ENCODE assay signal across 14 cellular contexts in genomic region chr2:209629622-209630021, GRCh38.
A peak's percentile ranks its signal among the peaks of the same experiment; 100 is the strongest.
DNase-seq lines count a peak whose midpoint lies in the region; ATAC-seq lines count a peak whose summit lies in the region.
"Had no signal": no experiment of that assay in that cellular context is flagged by ENCODE, and none has a peak within 500 bp of the region (broad histone marks: within the 10 kb centered on the region; RNA-seq: fewer than 3 reads in every experiment).

No MANE protein-coding gene starts in this region.

- H3K9me3 Mint-ChIP-seq in stimulated activated effector memory CD8-positive, alpha-beta T cell treated with anti-CD3 and anti-CD28 coated beads, Interleukin-12 subunit alpha, Interleukin-12 subunit beta, amount 100 ng/mL, for 72 hours: peaks cover 2% of the 10 kb centered on the region

- H3K27ac Mint-ChIP-seq in stimulated activated effector memory CD8-positive, alpha-beta T cell treated with anti-CD3 and anti-CD28 coated beads, Interleukin-12 subunit alpha, Interleukin-12 subunit beta, amount 100 ng/mL, for 72 hours: no peak overlapping the region
- H3K27ac Mint-ChIP-seq: activated CD8-positive, alpha-beta T cell treated with anti-CD3 and anti-CD28 coated beads, Interleukin-2, amount 10 ng/mL, durations not matched to agents 7 days and 5 days had no signal

- no peak overlapping the region for H3K4me3 Mint-ChIP-seq in stimulated activated effector memory CD8-positive, alpha-beta T cell treated with anti-CD3 and anti-CD28 coated beads, Interleukin-12 subunit alpha, Interleukin-12 subunit beta, amount 100 ng/mL, for 72 hours
- H3K4me3 Mint-ChIP-seq: activated CD8-positive, alpha-beta T cell treated with anti-CD3 and anti-CD28 coated beads, Interleukin-2, amount 10 ng/mL, durations not matched to agents 7 days and 5 days; CD4-positive, alpha-beta memory T cell had no signal

- peak; percentile 64 for DNase-seq in DMS79 treated with DMSO at 0.1 percent for 48 hours (lab: John Stamatoyannopoulos, UW)
- peak; percentile 68 for DNase-seq in NCI-H2227 treated with DMSO at 0.1 percent for 48 hours (lab: John Stamatoyannopoulos, UW)
- DNase-seq in dermis microvascular lymphatic vessel endothelial cell (ENCODE audit: low read depth in 2 of 2): peak; percentile 4 to 66
- peak; percentile 55 for DNase-seq in non-pigmented ciliary epithelial cell (ENCODE audit: low read depth)
- no peak for DNase-seq in NCI-H1417 (lab: John Stamatoyannopoulos, UW)
- DNase-seq in stimulated activated effector memory CD8-positive, alpha-beta T cell treated with anti-CD3 and anti-CD28 coated beads, Interleukin-12 subunit alpha, Interleukin-12 subunit beta, amount 100 ng/mL, for 72 hours (ENCODE audit: low spot score in 2 of 2): no peak
- no peak for DNase-seq in NCI-H1048 (lab: John Stamatoyannopoulos, UW)
- DNase-seq: activated CD8-positive, alpha-beta T cell treated with anti-CD3 and anti-CD28 coated beads, Interleukin-2, amount 10 ng/mL, durations not matched to agents 7 days and 5 days; adrenal gland; CD4-positive, alpha-beta memory T cell; NCI-H1436 treated with DMSO at 0.1 percent for 48 hours; pancreas; transverse colon had no signal

- no peaks in the 10 kb centered on the region for H3K4me1 Mint-ChIP-seq in stimulated activated effector memory CD8-positive, alpha-beta T cell treated with anti-CD3 and anti-CD28 coated beads, Interleukin-12 subunit alpha, Interleukin-12 subunit beta, amount 100 ng/mL, for 72 hours

- no peaks in the 10 kb centered on the region for H3K36me3 Mint-ChIP-seq in stimulated activated effector memory CD8-positive, alpha-beta T cell treated with anti-CD3 and anti-CD28 coated beads, Interleukin-12 subunit alpha, Interleukin-12 subunit beta, amount 100 ng/mL, for 72 hours
- H3K36me3 Mint-ChIP-seq: CD4-positive, alpha-beta memory T cell had no signal

- no peak for ATAC-seq in stimulated activated effector memory CD8-positive, alpha-beta T cell treated with anti-CD3 and anti-CD28 coated beads, Interleukin-12 subunit alpha, Interleukin-12 subunit beta, amount 100 ng/mL, for 72 hours
- ATAC-seq in GM19351 (IDR thresholded peaks at IDR 0.05; ENCODE audit: unreplicated experiment): no peak
- ATAC-seq: activated CD8-positive, alpha-beta T cell treated with anti-CD3 and anti-CD28 coated beads, Interleukin-2, amount 10 ng/mL, durations not matched to agents 7 days and 5 days; pancreas had no signal

Comparison
In these comparisons a context has a peak if more than half of its experiments do, and no peak if none do; other contexts are left out.
1. DNase-seq: peak in DMS79 treated with DMSO at 0.1 percent for 48 hours (single experiment), NCI-H2227 treated with DMSO at 0.1 percent for 48 hours (single experiment), dermis microvascular lymphatic vessel endothelial cell (2 of 2) and non-pigmented ciliary epithelial cell (single experiment); none in NCI-H1417 (0 of 3), stimulated activated effector memory CD8-positive, alpha-beta T cell treated with anti-CD3 and anti-CD28 coated beads, Interleukin-12 subunit alpha, Interleukin-12 subunit beta, amount 100 ng/mL, for 72 hours (0 of 2) and NCI-H1048 (single experiment).